ENCODE assay signal across 1 cellular context in the genomic region with DNA sequence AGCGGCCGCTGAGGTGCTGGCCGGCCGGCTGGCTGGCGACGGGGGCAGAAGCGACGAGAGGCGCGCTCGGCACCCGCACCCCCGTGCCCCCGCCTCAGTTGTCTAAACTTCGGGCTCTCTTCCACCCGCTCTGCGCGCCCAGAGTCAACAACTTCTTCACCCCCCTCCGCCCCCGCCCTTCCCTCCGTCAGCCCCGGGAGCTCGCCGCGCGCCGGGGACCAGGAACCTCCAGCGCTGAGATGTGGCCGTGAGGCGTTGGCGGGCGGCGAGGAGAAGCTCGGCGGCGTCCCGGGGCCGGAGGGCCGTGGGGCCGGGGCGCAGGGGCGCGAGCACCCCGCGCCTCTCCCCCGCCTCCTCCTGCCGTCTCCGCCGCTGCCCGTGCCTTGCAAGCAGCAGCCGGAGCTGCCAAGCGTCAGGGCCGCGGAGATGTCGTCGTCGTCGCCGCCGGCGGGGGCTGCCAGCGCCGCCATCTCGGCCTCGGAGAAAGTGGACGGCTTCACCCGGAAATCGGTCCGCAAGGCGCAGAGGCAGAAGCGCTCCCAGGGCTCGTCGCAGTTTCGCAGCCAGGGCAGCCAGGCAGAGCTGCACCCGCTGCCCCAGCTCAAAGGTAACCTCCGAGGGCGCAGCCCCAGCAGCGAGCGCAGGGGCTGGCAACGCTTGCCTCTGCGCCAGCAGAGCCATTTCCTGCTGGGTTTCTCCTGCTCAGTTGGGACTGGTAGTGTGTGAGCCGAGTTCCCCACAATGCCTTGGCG.
TF ChIP-seq lines count a peak whose summit lies in the region.

No MANE protein-coding gene starts in this region.

TF ChIP-seq in HEK293, 187 proteins besides CTCF, POLR2A, EP300 and RAD21 (continued from another document and continues in another):
- TF ChIP-seq, protein P1, sequence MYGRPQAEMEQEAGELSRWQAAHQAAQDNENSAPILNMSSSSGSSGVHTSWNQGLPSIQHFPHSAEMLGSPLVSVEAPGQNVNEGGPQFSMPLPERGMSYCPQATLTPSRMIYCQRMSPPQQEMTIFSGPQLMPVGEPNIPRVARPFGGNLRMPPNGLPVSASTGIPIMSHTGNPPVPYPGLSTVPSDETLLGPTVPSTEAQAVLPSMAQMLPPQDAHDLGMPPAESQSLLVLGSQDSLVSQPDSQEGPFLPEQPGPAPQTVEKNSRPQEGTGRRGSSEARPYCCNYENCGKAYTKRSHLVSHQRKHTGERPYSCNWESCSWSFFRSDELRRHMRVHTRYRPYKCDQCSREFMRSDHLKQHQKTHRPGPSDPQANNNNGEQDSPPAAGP (tag by site-specific recombination; IDR thresholded peaks at IDR 0.05) = 0 out of 2 replicates have a peak, but pooled peaks have one; percentile 16
- TF ChIP-seq ZNF140 (tag by site-specific recombination; IDR thresholded peaks at IDR 0.05) (no peak), ZNF560 (tag by site-specific recombination; IDR thresholded peaks at IDR 0.05; ENCODE audit: borderline replicate concordance) (no peak), ZBTB44 (tag by site-specific recombination; IDR thresholded peaks at IDR 0.05) (no peak), ZIC2 (tag by site-specific recombination; IDR thresholded peaks at IDR 0.05) (peak; percentile 63), ZNF48 (tag by site-specific recombination; IDR thresholded peaks at IDR 0.05) (no peak), WT1 (tag by site-specific recombination; IDR thresholded peaks at IDR 0.05) (no peak), ZNF335 (tag by site-specific recombination; conservative IDR thresholded peaks at IDR 0.05) (no peak; the same call in none of the 2 replicates), KLF7 (tag by site-specific recombination; IDR thresholded peaks at IDR 0.05; ENCODE audit: borderline replicate concordance) (no peak), ZNF76 (tag by site-specific recombination; IDR thresholded peaks at IDR 0.05; ENCODE audit: borderline replicate concordance, low read depth) (peak; percentile 86; the same call in 1 of the 2 replicates), SCRT1 (tag by site-specific recombination; IDR thresholded peaks at IDR 0.05; ENCODE audit: borderline replicate concordance) (no peak), HIC1 (tag by site-specific recombination; IDR thresholded peaks at IDR 0.05) (peak; percentile 30; the same call in 1 of the 2 replicates), ZNF169 (tag by site-specific recombination; IDR thresholded peaks at IDR 0.05) (no peak), ZNF302 (tag by site-specific recombination; IDR thresholded peaks at IDR 0.05; ENCODE audit: low read depth) (no peak), ZNF501 (tag by site-specific recombination; IDR thresholded peaks at IDR 0.05) (peak; percentile 58; the same call in 1 of the 2 replicates), ZNF423 (tag by site-specific recombination; IDR thresholded peaks at IDR 0.05) (no peak), ZNF202 (tag by site-specific recombination; IDR thresholded peaks at IDR 0.05; ENCODE audit: borderline replicate concordance) (no peak), ZNF266 (tag by site-specific recombination; IDR thresholded peaks at IDR 0.05; ENCODE audit: low read depth) (no peak), SCRT2 (tag by site-specific recombination; IDR thresholded peaks at IDR 0.05) (no peak), ZNF514 (tag by site-specific recombination; IDR thresholded peaks at IDR 0.05) (no peak), KLF9 (tag by site-specific recombination; IDR thresholded peaks at IDR 0.05; ENCODE audit: low read depth) (no peak), ZNF37A (tag by site-specific recombination; IDR thresholded peaks at IDR 0.05) (no peak), PATZ1 (tag by site-specific recombination; IDR thresholded peaks at IDR 0.05) (no peak), YY2 (tag by site-specific recombination; IDR thresholded peaks at IDR 0.05) (peak; percentile 58), ZNF768 (tag by site-specific recombination; IDR thresholded peaks at IDR 0.05) (no peak), ZNF792 (tag by site-specific recombination; IDR thresholded peaks at IDR 0.05) (no peak), PRDM6 (tag by site-specific recombination; IDR thresholded peaks at IDR 0.05) (0 out of 2 replicates have a peak, but pooled peaks have one; percentile 3), ZNF146 (tag by site-specific recombination; IDR thresholded peaks at IDR 0.05) (0 out of 2 replicates have a peak, but pooled peaks have one; percentile 6), ZBTB8A (tag by site-specific recombination; IDR thresholded peaks at IDR 0.05) (peak; percentile 80), MZF1 (tag by site-specific recombination; IDR thresholded peaks at IDR 0.05; ENCODE audit: borderline replicate concordance) (no peak), ZBTB17 (tag by site-specific recombination; IDR thresholded peaks at IDR 0.05) (peak; percentile 63; the same call in 1 of the 2 replicates), ZNF747 (tag by site-specific recombination; IDR thresholded peaks at IDR 0.05) (no peak), ZNF214 (tag by site-specific recombination; IDR thresholded peaks at IDR 0.05; ENCODE audit: borderline replicate concordance) (no peak), ZBTB20 (tag by site-specific recombination; IDR thresholded peaks at IDR 0.05) (peak; percentile 71), ZNF292 (tag by site-specific recombination; IDR thresholded peaks at IDR 0.05; ENCODE audit: borderline replicate concordance, low read depth) (no peak), ZNF239 (tag by site-specific recombination; IDR thresholded peaks at IDR 0.05) (no peak), ZNF626 (tag by site-specific recombination; IDR thresholded peaks at IDR 0.05) (no peak), ZNF394 (tag by site-specific recombination; IDR thresholded peaks at IDR 0.05; ENCODE audit: borderline replicate concordance) (0 out of 2 replicates have a peak, but pooled peaks have one; percentile 27), IKZF3 (tag by site-specific recombination; IDR thresholded peaks at IDR 0.05) (0 out of 2 replicates have a peak, but pooled peaks have one; percentile 16)
- TF ChIP-seq, protein P2, sequence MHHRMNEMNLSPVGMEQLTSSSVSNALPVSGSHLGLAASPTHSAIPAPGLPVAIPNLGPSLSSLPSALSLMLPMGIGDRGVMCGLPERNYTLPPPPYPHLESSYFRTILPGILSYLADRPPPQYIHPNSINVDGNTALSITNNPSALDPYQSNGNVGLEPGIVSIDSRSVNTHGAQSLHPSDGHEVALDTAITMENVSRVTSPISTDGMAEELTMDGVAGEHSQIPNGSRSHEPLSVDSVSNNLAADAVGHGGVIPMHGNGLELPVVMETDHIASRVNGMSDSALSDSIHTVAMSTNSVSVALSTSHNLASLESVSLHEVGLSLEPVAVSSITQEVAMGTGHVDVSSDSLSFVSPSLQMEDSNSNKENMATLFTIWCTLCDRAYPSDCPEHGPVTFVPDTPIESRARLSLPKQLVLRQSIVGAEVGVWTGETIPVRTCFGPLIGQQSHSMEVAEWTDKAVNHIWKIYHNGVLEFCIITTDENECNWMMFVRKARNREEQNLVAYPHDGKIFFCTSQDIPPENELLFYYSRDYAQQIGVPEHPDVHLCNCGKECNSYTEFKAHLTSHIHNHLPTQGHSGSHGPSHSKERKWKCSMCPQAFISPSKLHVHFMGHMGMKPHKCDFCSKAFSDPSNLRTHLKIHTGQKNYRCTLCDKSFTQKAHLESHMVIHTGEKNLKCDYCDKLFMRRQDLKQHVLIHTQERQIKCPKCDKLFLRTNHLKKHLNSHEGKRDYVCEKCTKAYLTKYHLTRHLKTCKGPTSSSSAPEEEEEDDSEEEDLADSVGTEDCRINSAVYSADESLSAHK (tag by site-specific recombination; IDR thresholded peaks at IDR 0.05) = no peak
- TF ChIP-seq, protein P3, sequence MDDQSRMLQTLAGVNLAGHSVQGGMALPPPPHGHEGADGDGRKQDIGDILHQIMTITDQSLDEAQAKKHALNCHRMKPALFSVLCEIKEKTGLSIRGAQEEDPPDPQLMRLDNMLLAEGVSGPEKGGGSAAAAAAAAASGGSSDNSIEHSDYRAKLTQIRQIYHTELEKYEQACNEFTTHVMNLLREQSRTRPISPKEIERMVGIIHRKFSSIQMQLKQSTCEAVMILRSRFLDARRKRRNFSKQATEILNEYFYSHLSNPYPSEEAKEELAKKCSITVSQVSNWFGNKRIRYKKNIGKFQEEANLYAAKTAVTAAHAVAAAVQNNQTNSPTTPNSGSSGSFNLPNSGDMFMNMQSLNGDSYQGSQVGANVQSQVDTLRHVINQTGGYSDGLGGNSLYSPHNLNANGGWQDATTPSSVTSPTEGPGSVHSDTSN (CRISPR knock-in tag; IDR thresholded peaks at IDR 0.05) = 0 out of 2 replicates have a peak, but pooled peaks have one; percentile 67
- TF ChIP-seq, protein P4, sequence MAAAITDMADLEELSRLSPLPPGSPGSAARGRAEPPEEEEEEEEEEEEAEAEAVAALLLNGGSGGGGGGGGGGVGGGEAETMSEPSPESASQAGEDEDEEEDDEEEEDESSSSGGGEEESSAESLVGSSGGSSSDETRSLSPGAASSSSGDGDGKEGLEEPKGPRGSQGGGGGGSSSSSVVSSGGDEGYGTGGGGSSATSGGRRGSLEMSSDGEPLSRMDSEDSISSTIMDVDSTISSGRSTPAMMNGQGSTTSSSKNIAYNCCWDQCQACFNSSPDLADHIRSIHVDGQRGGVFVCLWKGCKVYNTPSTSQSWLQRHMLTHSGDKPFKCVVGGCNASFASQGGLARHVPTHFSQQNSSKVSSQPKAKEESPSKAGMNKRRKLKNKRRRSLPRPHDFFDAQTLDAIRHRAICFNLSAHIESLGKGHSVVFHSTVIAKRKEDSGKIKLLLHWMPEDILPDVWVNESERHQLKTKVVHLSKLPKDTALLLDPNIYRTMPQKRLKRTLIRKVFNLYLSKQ (tag by site-specific recombination; IDR thresholded peaks at IDR 0.05; ENCODE audit: borderline replicate concordance) = no peak
- TF ChIP-seq, protein P5, sequence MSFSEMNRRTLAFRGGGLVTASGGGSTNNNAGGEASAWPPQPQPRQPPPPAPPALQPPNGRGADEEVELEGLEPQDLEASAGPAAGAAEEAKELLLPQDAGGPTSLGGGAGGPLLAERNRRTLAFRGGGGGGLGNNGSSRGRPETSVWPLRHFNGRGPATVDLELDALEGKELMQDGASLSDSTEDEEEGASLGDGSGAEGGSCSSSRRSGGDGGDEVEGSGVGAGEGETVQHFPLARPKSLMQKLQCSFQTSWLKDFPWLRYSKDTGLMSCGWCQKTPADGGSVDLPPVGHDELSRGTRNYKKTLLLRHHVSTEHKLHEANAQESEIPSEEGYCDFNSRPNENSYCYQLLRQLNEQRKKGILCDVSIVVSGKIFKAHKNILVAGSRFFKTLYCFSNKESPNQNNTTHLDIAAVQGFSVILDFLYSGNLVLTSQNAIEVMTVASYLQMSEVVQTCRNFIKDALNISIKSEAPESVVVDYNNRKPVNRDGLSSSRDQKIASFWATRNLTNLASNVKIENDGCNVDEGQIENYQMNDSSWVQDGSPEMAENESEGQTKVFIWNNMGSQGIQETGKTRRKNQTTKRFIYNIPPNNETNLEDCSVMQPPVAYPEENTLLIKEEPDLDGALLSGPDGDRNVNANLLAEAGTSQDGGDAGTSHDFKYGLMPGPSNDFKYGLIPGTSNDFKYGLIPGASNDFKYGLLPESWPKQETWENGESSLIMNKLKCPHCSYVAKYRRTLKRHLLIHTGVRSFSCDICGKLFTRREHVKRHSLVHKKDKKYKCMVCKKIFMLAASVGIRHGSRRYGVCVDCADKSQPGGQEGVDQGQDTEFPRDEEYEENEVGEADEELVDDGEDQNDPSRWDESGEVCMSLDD (tag by site-specific recombination; IDR thresholded peaks at IDR 0.05) = 0 out of 2 replicates have a peak, but pooled peaks have one; percentile 28
